8 cellular contexts compared by ENCODE assay signal in the genomic region with DNA sequence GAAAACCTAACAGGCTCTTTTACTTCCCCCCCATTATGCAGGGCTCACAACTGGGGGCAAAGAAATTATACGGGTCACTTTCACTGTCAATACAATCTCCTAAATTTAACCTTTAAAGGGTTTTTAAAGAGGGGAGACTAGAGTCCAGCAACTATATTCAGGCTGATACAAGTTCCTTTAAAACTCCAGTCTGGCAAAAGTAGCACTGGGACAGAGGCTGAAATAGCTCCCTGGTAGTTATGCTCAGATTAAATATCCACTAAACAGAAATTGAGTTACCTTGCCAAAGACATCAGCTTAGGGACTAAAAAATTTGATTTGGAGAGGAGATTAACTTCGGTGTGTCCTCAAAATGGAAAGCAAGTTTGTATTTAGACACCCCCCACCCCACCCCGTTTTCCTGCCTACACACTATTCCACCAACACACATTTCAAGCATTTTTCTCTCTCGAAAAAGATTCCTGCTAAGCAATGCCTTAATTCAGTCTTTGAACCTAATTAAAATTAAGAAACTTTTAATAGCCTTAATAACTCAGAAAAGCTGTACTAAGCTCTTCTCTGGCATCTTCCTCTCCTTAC.
DNase-seq lines count a peak whose midpoint lies in the region; ATAC-seq and TF ChIP-seq lines count a peak whose summit lies in the region.

No MANE protein-coding gene starts in this region.

- POLR2A ChIA-PET in HEK293T (lab: Yijun Ruan, JAX) = interaction anchor here (1.1 kb wide), 1 partner anchor 132 kb away, joined by 5 read pairs; the partner anchor contains the start of gene CABYR

- H2AFZ ChIP-seq in neuron (ENCODE audit: low read depth, low read length) = peak overlapping the region; percentile 96

- H3K36me3 ChIP-seq in SJSA1 (no peaks in the 10 kb centered on the region), neuron (ENCODE audit: insufficient read depth, low read length) (peaks cover 3% of the 10 kb centered on the region)

- no peaks in the 10 kb centered on the region for H3K9me3 ChIP-seq in SJSA1 (replicated peaks)
- H3K9me3 ChIP-seq in neuron (ENCODE audit: low read length) = no peaks in the 10 kb centered on the region

- H3K4me3 ChIP-seq in SJSA1 (peak overlapping the region; percentile 83), fibroblast of mammary gland (ENCODE audit: control insufficient read depth, low read depth, low read length) (peak overlapping the region; percentile 71), neuron (ENCODE audit: low read length) (peak overlapping the region; percentile 78)

- ATAC-seq in GM21619 (IDR thresholded peaks at IDR 0.05; ENCODE audit: unreplicated experiment) (no peak), HG03175 (IDR thresholded peaks at IDR 0.05; ENCODE audit: unreplicated experiment) (no peak)

- no peak overlapping the region for H3K27ac ChIP-seq in SJSA1

- DNase-seq in ACHN (peak; percentile 3), SJSA1 (ENCODE audit: low read depth in 1 of 2, low spot score in 2 of 2) (peak in 1 of 2 experiments; percentile 3), fibroblast of mammary gland (ENCODE audit: low read depth) (peak; percentile 6), HEK293T (ENCODE audit: extremely low spot score) (no peak), cerebellar cortex (ENCODE audit: low spot score) (no peak)

- in situ Hi-C loops in ACHN (cut with HindIII; ENCODE audit: low pct_ligation_motif_present, low pct_unique_long_range_greater_than_20kb, low sequenced_read_pairs) = no loop called here

- H3K27me3 ChIP-seq in SJSA1 (replicated peaks) (no peaks in the 10 kb centered on the region), neuron (ENCODE audit: insufficient read depth, low read length) (no peaks in the 10 kb centered on the region)

- no peak for TF ChIP-seq CTCF in fibroblast of mammary gland (conservative IDR thresholded peaks at IDR 0.05; ENCODE audit: control insufficient read depth, insufficient read depth, low read depth, low read length)

- H3K4me1 ChIP-seq in SJSA1 (replicated peaks) (peaks cover 16% of the 10 kb centered on the region), neuron (ENCODE audit: insufficient read depth, low read length) (peaks cover 27% of the 10 kb centered on the region)

- CTCF ChIA-PET in HEK293T (lab: Yijun Ruan, JAX) = no interaction called here

TF ChIP-seq in HEK293T, 16 proteins besides CTCF, POLR2A, EP300 and RAD21:
- TF ChIP-seq SP1 (IDR thresholded peaks at IDR 0.05) (no peak), ZNF384 (IDR thresholded peaks at IDR 0.05) (no peak), TARDBP (IDR thresholded peaks at IDR 0.05) (no peak), ELF4 (IDR thresholded peaks at IDR 0.05) (no peak), L3MBTL2 (conservative IDR thresholded peaks at IDR 0.05) (no peak), CTBP1 (IDR thresholded peaks at IDR 0.05; ENCODE audit: borderline replicate concordance) (no peak), HDGF (IDR thresholded peaks at IDR 0.05; ENCODE audit: borderline replicate concordance) (no peak)
- TF ChIP-seq, protein P1, sequence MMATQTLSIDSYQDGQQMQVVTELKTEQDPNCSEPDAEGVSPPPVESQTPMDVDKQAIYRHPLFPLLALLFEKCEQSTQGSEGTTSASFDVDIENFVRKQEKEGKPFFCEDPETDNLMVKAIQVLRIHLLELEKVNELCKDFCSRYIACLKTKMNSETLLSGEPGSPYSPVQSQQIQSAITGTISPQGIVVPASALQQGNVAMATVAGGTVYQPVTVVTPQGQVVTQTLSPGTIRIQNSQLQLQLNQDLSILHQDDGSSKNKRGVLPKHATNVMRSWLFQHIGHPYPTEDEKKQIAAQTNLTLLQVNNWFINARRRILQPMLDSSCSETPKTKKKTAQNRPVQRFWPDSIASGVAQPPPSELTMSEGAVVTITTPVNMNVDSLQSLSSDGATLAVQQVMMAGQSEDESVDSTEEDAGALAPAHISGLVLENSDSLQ (IDR thresholded peaks at IDR 0.05) = no peak
TF ChIP-seq in HEK293T: peak in this region for 0.

Comparison
In these comparisons a context has a peak if more than half of its experiments do, and no peak if none do; other contexts are left out.
1. DNase-seq: peak in ACHN (single experiment) and fibroblast of mammary gland (single experiment); none in HEK293T (single experiment) and cerebellar cortex (single experiment).
2. Peak in every context shown above with its lines, with median percentiles within 50 percentile points of each other: H3K4me3 ChIP-seq.